Comparison of ENCODE assay signal across 10 cellular contexts in genomic region chr12:12734561-12735071, GRCh38.
DNase-seq lines count a peak whose midpoint lies in the region; ATAC-seq and TF ChIP-seq lines count a peak whose summit lies in the region.
"Had no signal": no experiment of that assay in that cellular context is flagged by ENCODE, and none has a peak within 500 bp of the region (broad histone marks: within the 10 kb centered on the region; RNA-seq: fewer than 3 reads in every experiment).

No MANE protein-coding gene starts in this region.

- H3K9me3 ChIP-seq in KOPT-K1 (ENCODE audit: insufficient read depth, low read length, poor library complexity, severe bottlenecking): no peaks in the 10 kb centered on the region

- no peaks in the 10 kb centered on the region for H3K9me3 Mint-ChIP-seq in effector memory CD8-positive, alpha-beta T cell
- H3K9me3 Mint-ChIP-seq in nephron progenitor cell: no peaks in the 10 kb centered on the region

- H3K36me3 Mint-ChIP-seq in effector memory CD8-positive, alpha-beta T cell (ENCODE audit: insufficient read depth): peaks cover 3% of the 10 kb centered on the region
- H3K36me3 Mint-ChIP-seq in nephron progenitor cell (ENCODE audit: low read depth): peaks cover 6% of the 10 kb centered on the region

- peak overlapping the region in 1 of 2 donors; percentile 56 for H3K4me3 Mint-ChIP-seq in effector memory CD8-positive, alpha-beta T cell
- H3K4me3 Mint-ChIP-seq in nephron progenitor cell: no peak overlapping the region

- H3K27me3 Mint-ChIP-seq in effector memory CD8-positive, alpha-beta T cell: no peaks in the 10 kb centered on the region
- H3K27me3 Mint-ChIP-seq in nephron progenitor cell (ENCODE audit: low read depth, poor library complexity): peaks cover 6% of the 10 kb centered on the region

- H3K4me1 Mint-ChIP-seq in effector memory CD8-positive, alpha-beta T cell (ENCODE audit: low read depth in 2 of 2): peaks cover 21 to 27% of the 10 kb centered on the region in 2 donors
- H3K4me1 Mint-ChIP-seq in nephron progenitor cell: peaks cover 43% of the 10 kb centered on the region

- H3K4me3 ChIP-seq in AG10803 (ENCODE audit: low read length): peak overlapping the region; percentile 36

- H3K27ac Mint-ChIP-seq in effector memory CD8-positive, alpha-beta T cell: peak overlapping the region; percentile 90 to 95
- H3K27ac Mint-ChIP-seq in nephron progenitor cell: peak overlapping the region; percentile 26

- peak overlapping the region; percentile 55 for H3K27ac ChIP-seq in KOPT-K1 (ENCODE audit: low read depth, low read length, poor library complexity, severe bottlenecking)

- DNase-seq in AG10803 (ENCODE audit: low read depth) (peak; percentile 75), nephron progenitor cell (no peak), SIG-M5 (lab: John Stamatoyannopoulos, UW) (no peak), KG1 (lab: John Stamatoyannopoulos, UW) (no peak), NCI-H2196 treated with DMSO at 0.1 percent for 48 hours (lab: John Stamatoyannopoulos, UW; ENCODE audit: unreplicated experiment) (no peak), COR-L47 (lab: John Stamatoyannopoulos, UW) (no peak)
- no peak for DNase-seq in effector memory CD8-positive, alpha-beta T cell
- DNase-seq: NCI-H774, occipital lobe had no signal

- TF ChIP-seq CTCF in AG10803 (conservative IDR thresholded peaks at IDR 0.05; ENCODE audit: low read length) (no peak), nephron progenitor cell (IDR thresholded peaks at IDR 0.05) (no peak)

- no peaks in the 10 kb centered on the region; the same call in 1 of the 2 replicates for H3K36me3 ChIP-seq in KOPT-K1 (ENCODE audit: insufficient read depth, low read length)

- no peak for ATAC-seq in effector memory CD8-positive, alpha-beta T cell (replicated peaks)
